Comparison of ENCODE assay signal across 26 cellular contexts in the genomic region with DNA sequence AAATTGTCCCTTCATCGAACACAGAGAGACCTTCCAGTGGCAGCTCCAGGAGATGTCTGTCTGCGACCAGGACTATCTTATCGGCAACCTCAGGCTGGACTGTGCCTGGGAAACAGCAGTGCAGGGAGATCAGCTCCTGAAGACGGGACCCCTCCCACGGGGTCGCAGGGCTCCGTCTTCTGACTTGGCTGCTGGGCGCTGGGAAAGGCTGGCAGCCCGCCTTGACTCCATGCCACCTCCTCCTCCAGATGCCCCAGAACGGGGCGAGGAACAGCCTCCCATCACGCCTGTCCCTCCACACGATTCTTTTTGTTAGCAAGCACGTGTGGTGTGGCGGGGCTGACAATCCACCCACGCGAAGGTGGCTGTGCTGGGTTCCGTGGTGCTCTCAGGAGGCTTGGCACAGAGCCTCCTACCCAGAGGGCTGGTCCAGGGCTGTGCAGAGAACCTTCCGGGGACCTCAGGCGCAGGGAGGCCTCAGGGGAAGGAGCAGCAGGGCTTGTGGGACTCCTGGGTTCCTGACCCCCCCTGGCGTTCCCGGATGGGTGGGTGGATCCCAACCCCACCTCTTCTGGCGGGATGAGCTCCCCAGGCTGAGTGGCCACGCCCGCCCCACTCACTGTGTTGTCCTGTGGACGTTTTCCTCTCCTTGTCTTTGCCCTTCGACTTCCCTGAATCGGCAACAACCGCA. TPM values are rescaled to one million over a fixed set of nuclear protein-coding genes. Genes with fewer than 3 reads are reported as not detected.
DNase-seq lines count a peak whose midpoint lies in the region; ATAC-seq and TF ChIP-seq lines count a peak whose summit lies in the region.
"Had no signal": no experiment of that assay in that cellular context is flagged by ENCODE, and none has a peak within 500 bp of the region (broad histone marks: within the 10 kb centered on the region; RNA-seq: fewer than 3 reads in every experiment).

No MANE protein-coding gene starts in this region.

- ATAC-seq in GM21528 (IDR thresholded peaks at IDR 0.05; ENCODE audit: low FRiP score, unreplicated experiment) (no peak), HG02678 (IDR thresholded peaks at IDR 0.05; ENCODE audit: unreplicated experiment) (no peak)

- H3K4me3 ChIP-seq in HEK293 (ENCODE audit: low read depth, low read length) = no peak overlapping the region

- no peaks in the 10 kb centered on the region for H3K36me3 Mint-ChIP-seq in osteocyte (ENCODE audit: unreplicated experiment)
- H3K36me3 Mint-ChIP-seq: CD8-positive, alpha-beta memory T cell had no signal

- POLR2A ChIA-PET in HEK293 (lab: Yijun Ruan, JAX) = no interaction called here

- H3K4me3 Mint-ChIP-seq in osteocyte (ENCODE audit: unreplicated experiment) = no peak overlapping the region
- H3K4me3 Mint-ChIP-seq: CD8-positive, alpha-beta memory T cell had no signal

- peaks cover 32% of the 10 kb centered on the region for H3K27me3 Mint-ChIP-seq in osteocyte (ENCODE audit: unreplicated experiment)
- H3K27me3 Mint-ChIP-seq: CD8-positive, alpha-beta memory T cell had no signal

- CTCF ChIA-PET in HEK293 (lab: Yijun Ruan, JAX) = no interaction called here

- no peaks in the 10 kb centered on the region for H3K9me3 Mint-ChIP-seq in osteocyte (ENCODE audit: unreplicated experiment)

- no peaks in the 10 kb centered on the region for H3K9me3 ChIP-seq in HEK293 (ENCODE audit: control insufficient read depth, insufficient read depth, low read depth, low read length)

- no peaks in the 10 kb centered on the region for H3K36me3 ChIP-seq in HEK293 (ENCODE audit: control insufficient read depth in 2 of 2, insufficient read depth in 1 of 2, low read length in 2 of 2)

- no peak for TF ChIP-seq CTCF in HEK293 (tag by site-specific recombination; IDR thresholded peaks at IDR 0.05)
- no peak for TF ChIP-seq CTCF in osteocyte (IDR thresholded peaks at IDR 0.05)

- DNase-seq in activated naive CD4-positive, alpha-beta T cell treated with anti-CD3 and anti-CD28 coated beads, Interleukin-2, amount 50 U/mL, for 16 hours = peak; percentile 9
- DNase-seq in activated naive CD4-positive, alpha-beta T cell treated with Interleukin-2 at 50 U/mL for 16 hours = no peak
- DNase-seq in iPS-NIHi11 (ENCODE audit: low spot score) = peak; percentile 5
- DNase-seq in osteocyte (ENCODE audit: extremely low spot score, unreplicated experiment) = peak; percentile 80
- DNase-seq in Kasumi-1 (lab: John Stamatoyannopoulos, UW) = no peak
- DNase-seq: AML-193; Calu3; CD8-positive, alpha-beta memory T cell; DMS53; GDM1; MV-4-11; NCI-H1105 treated with DMSO at 0.1 percent for 48 hours; NCI-H2029 treated with DMSO at 0.1 percent for 48 hours; NCI-H345; NCI-H524; NCI-H774; NK-92 treated with Interleukin-12 subunit alpha and Interleukin-12 subunit beta, amount 100 ng/mL, for 24 hours had no signal

- H3K4me1 Mint-ChIP-seq in osteocyte (ENCODE audit: unreplicated experiment) = no peaks in the 10 kb centered on the region

- no peak overlapping the region for H3K27ac ChIP-seq in HEK293 (ENCODE audit: extremely low read depth, low read depth, low read length)
- H3K27ac ChIP-seq: C4-2B, HL-60, RWPE1 had no signal

- H3K27ac Mint-ChIP-seq in osteocyte (ENCODE audit: unreplicated experiment) = no peak overlapping the region
- H3K27ac Mint-ChIP-seq: CD8-positive, alpha-beta memory T cell had no signal

- no peaks in the 10 kb centered on the region for H3K4me1 ChIP-seq in HEK293 (ENCODE audit: control insufficient read depth, insufficient read depth, low read length)

TF ChIP-seq in HEK293, 187 proteins besides CTCF, POLR2A, EP300 and RAD21:
- peak; percentile 27 for TF ChIP-seq ZFHX2 (tag by site-specific recombination; conservative IDR thresholded peaks at IDR 0.05)
- TF ChIP-seq ZFP37 (tag by site-specific recombination; IDR thresholded peaks at IDR 0.05) = no peak
- TF ChIP-seq KLF1 (tag by site-specific recombination; IDR thresholded peaks at IDR 0.05) = peak; percentile 75

RNA-seq across cellular contexts. Expression of a gene that starts 47.6 kb away (rescaled TPM):
- not detected in 2 replicates for total RNA-seq in osteocyte
- total RNA-seq: A172; Calu3; CD8-positive, alpha-beta memory T cell; HT1080; M059J had no signal

Comparison
In these comparisons a context has a peak if more than half of its experiments do, and no peak if none do; other contexts are left out.
1. DNase-seq: peak in activated naive CD4-positive, alpha-beta T cell treated with anti-CD3 and anti-CD28 coated beads, Interleukin-2, amount 50 U/mL, for 16 hours (single experiment), iPS-NIHi11 (single experiment) and osteocyte (single experiment); none in activated naive CD4-positive, alpha-beta T cell treated with Interleukin-2 at 50 U/mL for 16 hours (single experiment) and Kasumi-1 (0 of 2).